Comparison of ENCODE assay signal across 33 cellular contexts in the genomic region with DNA sequence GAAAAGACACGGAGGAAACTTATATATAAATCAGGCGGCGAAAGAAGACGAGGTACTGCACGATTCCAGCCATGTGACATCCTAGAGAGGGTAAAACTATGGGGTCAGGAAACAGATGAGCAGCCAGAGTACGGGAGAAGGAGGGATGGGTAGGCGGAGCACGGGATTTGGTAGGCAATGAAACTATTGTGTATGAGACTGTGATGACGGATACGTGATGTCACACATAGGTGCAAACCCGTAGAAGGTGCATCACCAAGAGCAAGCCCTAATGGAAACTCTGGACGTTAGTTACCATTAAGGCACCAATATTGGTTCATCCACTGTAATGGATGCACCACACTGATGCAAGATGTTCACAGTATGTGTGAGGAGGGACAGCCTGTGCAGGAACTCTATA.
A peak's percentile ranks its signal among the peaks of the same experiment; 100 is the strongest.
DNase-seq lines count a peak whose midpoint lies in the region; ATAC-seq, FAIRE-seq and TF ChIP-seq lines count a peak whose summit lies in the region.
"Had no signal": no experiment of that assay in that cellular context is flagged by ENCODE, and none has a peak within 500 bp of the region (broad histone marks: within the 10 kb centered on the region; RNA-seq: fewer than 3 reads in every experiment).

No MANE protein-coding gene starts in this region.

- H2AFZ ChIP-seq in HepG2 (ENCODE audit: low read length), result no peak overlapping the region

- H3K4me3 ChIP-seq in HepG2 (replicated peaks in 1 of 3; ENCODE audit: insufficient read depth in 1 of 3, low read depth in 2 of 3, low read length in 3 of 3) (no peak overlapping the region), right lobe of liver (no peak overlapping the region), Panc1 (ENCODE audit: low read depth in 2 of 2, low read length in 2 of 2) (no peak overlapping the region), esophagus muscularis mucosa (no peak overlapping the region), heart left ventricle (no peak overlapping the region)
- H3K4me3 ChIP-seq: A549; BLaER1; BLaER1 treated with 17β-estradiol and CSF1 and Interleukin-3, amounts not matched to agents 10 nM and 100 nM had no signal

- DNase-seq in HepG2 (ENCODE audit: low spot score), result no peak
- DNase-seq in right lobe of liver, result no peak
- no peak for DNase-seq in Panc1 (ENCODE audit: low read depth, low spot score)
- peak; percentile 42 for DNase-seq in esophagus muscularis mucosa (ENCODE audit: extremely low spot score)
- no peak for DNase-seq in heart left ventricle
- no peak for DNase-seq in anterior cingulate cortex (lab: John Stamatoyannopoulos, UW)
- DNase-seq: 8988T; ACHN; AML-193; BE2C; C1 segment of cervical spinal cord; Caco-2; Calu3; CD4-positive, alpha-beta memory T cell; CD4-positive, alpha-beta T cell; CD4-positive, CD25-positive, alpha-beta regulatory T cell; CD8-positive, alpha-beta memory T cell; CD8-positive, alpha-beta T cell; COR-L47; DMS 273 treated with DMSO at 0.1 percent for 48 hours; DMS153; DMS53; DMS79; DMS79 treated with DMSO at 0.1 percent for 48 hours; DND-41; EL had no signal

- no peak for TF ChIP-seq RAD21 in HepG2 (CRISPR knock-in tag; IDR thresholded peaks at IDR 0.05)

- no peak for FAIRE-seq in HepG2 (lab: Jason Lieb, UNC)
- FAIRE-seq: A204.1, A549, D721Med had no signal

- H3K9me3 ChIP-seq in HepG2 (ENCODE audit: low read length) (no peaks in the 10 kb centered on the region), right lobe of liver (no peaks in the 10 kb centered on the region), Panc1 (ENCODE audit: control insufficient read depth, insufficient read depth, low read depth, low read length) (no peaks in the 10 kb centered on the region), esophagus muscularis mucosa (no peaks in the 10 kb centered on the region), heart left ventricle (peaks cover 0 to 6% (median 0%) of the 10 kb centered on the region in 12 donors)
- H3K9me3 ChIP-seq: A549; BE2C; BLaER1; BLaER1 treated with 17β-estradiol and CSF1 and Interleukin-3, amounts not matched to agents 10 nM and 100 nM; Caco-2 had no signal

- in situ Hi-C loops in HepG2 (cut with HindIII; ENCODE audit: extremely low pct_ligation_motif_present, low pct_unique_long_range_greater_than_20kb), result no loop called here
- in situ Hi-C loops in Panc1 (cut with HindIII; ENCODE audit: low pct_unique_long_range_greater_than_20kb, low sequenced_read_pairs), result no loop called here

- H3K27me3 ChIP-seq in HepG2 (ENCODE audit: control insufficient read depth in 1 of 2, insufficient read depth in 2 of 2, low read length in 2 of 2) (peaks cover 1 to 31% of the 10 kb centered on the region in 2 experiments; a peak in 4 of 5 replicates), right lobe of liver (no peaks in the 10 kb centered on the region), Panc1 (ENCODE audit: control insufficient read depth, insufficient read depth, low read length) (peaks cover 15% of the 10 kb centered on the region; the same call in 1 of the 2 replicates), esophagus muscularis mucosa (peaks cover 0 to 9% (median 0%) of the 10 kb centered on the region in 4 donors), heart left ventricle (peaks cover 0 to 18% (median 0%) of the 10 kb centered on the region in 9 donors)
- H3K27me3 ChIP-seq: BE2C had no signal

- no peak for TF ChIP-seq CTCF in HepG2 (CRISPR knock-in tag; IDR thresholded peaks at IDR 0.05)
- TF ChIP-seq CTCF in right lobe of liver (IDR thresholded peaks at IDR 0.05), result no peak
- no peak for TF ChIP-seq CTCF in Panc1 (IDR thresholded peaks at IDR 0.05)
- TF ChIP-seq CTCF in esophagus muscularis mucosa (IDR thresholded peaks at IDR 0.05), result no peak
- no peak for TF ChIP-seq CTCF in heart left ventricle (IDR thresholded peaks at IDR 0.05)

- H3K27ac ChIP-seq in HepG2 (ENCODE audit: extremely low read length, insufficient read depth, low read length), result no peak overlapping the region
- no peak overlapping the region for H3K27ac ChIP-seq in right lobe of liver
- no peak overlapping the region for H3K27ac ChIP-seq in Panc1 (ENCODE audit: low read length)
- no peak overlapping the region for H3K27ac ChIP-seq in esophagus muscularis mucosa (replicated peaks in 1 of 4)
- no peak overlapping the region for H3K27ac ChIP-seq in heart left ventricle
- H3K27ac ChIP-seq: 22Rv1, A549, BLaER1, C4-2B had no signal

- TF ChIP-seq EP300 in HepG2 (IDR thresholded peaks at IDR 0.05; ENCODE audit: low read depth in 2 of 2, low read length in 2 of 2), result no peak
- TF ChIP-seq EP300 in HepG2 (CRISPR knock-in tag; IDR thresholded peaks at IDR 0.05; ENCODE audit: borderline replicate concordance), result no peak
- TF ChIP-seq EP300 in esophagus muscularis mucosa (IDR thresholded peaks at IDR 0.05), result no peak

- intact Hi-C loops in HepG2 (cut with micrococcal nuclease; ENCODE audit: unreplicated experiment), result no loop called here
- intact Hi-C loops in right lobe of liver (cut with DNase I), result no loop called here
- intact Hi-C loops in Panc1 (cut with micrococcal nuclease; ENCODE audit: unreplicated experiment), result no loop called here
- intact Hi-C loops in esophagus muscularis mucosa (cut with DNase I), result no loop called here
- intact Hi-C loops in heart left ventricle (cut with DNase I), result no loop called here

- no TSS peak for BruUV-seq in HepG2 (replicated peaks; lab: Mats Ljungman, UMichigan)
- no TSS peak for BruUV-seq in Panc1 (replicated peaks; lab: Mats Ljungman, UMichigan)

- H3K79me2 ChIP-seq in HepG2 (ENCODE audit: insufficient read depth, low read length), result no peaks in the 10 kb centered on the region

- CTCF ChIA-PET in HepG2 (lab: Yijun Ruan, JAX; ENCODE audit: low intra/inter-chr PET ratio, low total read pairs) (no interaction called here), Panc1 (lab: Charles Lee) (no interaction called here)

- TF ChIP-seq POLR2A in HepG2 (IDR thresholded peaks at IDR 0.05; ENCODE audit: insufficient read depth in 1 of 2, low read depth in 2 of 2, low read length in 2 of 2) (no peak), right lobe of liver (IDR thresholded peaks at IDR 0.05) (no peak), esophagus muscularis mucosa (IDR thresholded peaks at IDR 0.05; ENCODE audit: low read depth) (no peak), heart left ventricle (IDR thresholded peaks at IDR 0.05) (no peak)

- POLR2A ChIA-PET in HepG2 (lab: Yijun Ruan, JAX), result no interaction called here
- POLR2A ChIA-PET in Panc1 (lab: Charles Lee), result no interaction called here

- H3K4me2 ChIP-seq in HepG2 (ENCODE audit: low read depth, low read length), result no peak overlapping the region
- H3K4me2 ChIP-seq: A549 had no signal

- H4K20me1 ChIP-seq in HepG2 (ENCODE audit: insufficient read depth, low read length), result no peaks in the 10 kb centered on the region
- H4K20me1 ChIP-seq: BLaER1; BLaER1 treated with 17β-estradiol and CSF1 and Interleukin-3, amounts not matched to agents 10 nM and 100 nM had no signal

- ATAC-seq in HepG2 (no peak), right lobe of liver (no peak), Panc1 (0 out of 2 replicates have a peak, but pooled peaks have one; percentile 30), heart left ventricle (no peak)
- ATAC-seq: A549; CD8-positive, alpha-beta T cell had no signal

- H3K36me3 ChIP-seq in HepG2 (replicated peaks in 1 of 2; ENCODE audit: control insufficient read depth in 1 of 2, insufficient read depth in 2 of 2, low read length in 2 of 2) (no peaks in the 10 kb centered on the region), right lobe of liver (no peaks in the 10 kb centered on the region), Panc1 (ENCODE audit: control insufficient read depth, insufficient read depth, low read length) (no peaks in the 10 kb centered on the region), esophagus muscularis mucosa (no peaks in the 10 kb centered on the region), heart left ventricle (no peaks in the 10 kb centered on the region)
- H3K36me3 ChIP-seq: BE2C; BLaER1; BLaER1 treated with 17β-estradiol and CSF1 and Interleukin-3, amounts not matched to agents 10 nM and 100 nM had no signal

- H3K4me1 ChIP-seq in HepG2 (ENCODE audit: insufficient read depth, low read length) (no peaks in the 10 kb centered on the region), right lobe of liver (no peaks in the 10 kb centered on the region), Panc1 (ENCODE audit: control insufficient read depth, insufficient read depth, low read length) (no peaks in the 10 kb centered on the region), esophagus muscularis mucosa (no peaks in the 10 kb centered on the region), heart left ventricle (no peaks in the 10 kb centered on the region)
- H3K4me1 ChIP-seq: A549, BE2C, Caco-2 had no signal

- no peak overlapping the region for H3K9ac ChIP-seq in HepG2 (ENCODE audit: insufficient read depth, low read depth, low read length)
- H3K9ac ChIP-seq: BLaER1 had no signal

- WGBS in HepG2 (ENCODE audit: low lambda C conversion rate), result 19% methylated on average over 12 of the region's 12 CpGs
- 76% methylated on average over 9 of the region's 12 CpGs for WGBS in right lobe of liver (ENCODE audit: insufficient coverage, low coverage, low lambda C conversion rate, missing lambda C conversion rate)
- WGBS in esophagus muscularis mucosa, result 86% methylated on average over 12 of the region's 12 CpGs
- WGBS in heart left ventricle, 4 donors, result 91 to 95% (median 93%) methylated on average over 12 of the region's 12 CpGs

TF ChIP-seq in HepG2, 621 proteins besides CTCF, POLR2A, EP300 and RAD21:
- peak; percentile 70 for TF ChIP-seq CREB1 (IDR thresholded peaks at IDR 0.05)
- TF ChIP-seq CREB1 (CRISPR knock-in tag; IDR thresholded peaks at IDR 0.05), result no peak
- no peak for TF ChIP-seq AGO1 (IDR thresholded peaks at IDR 0.05; ENCODE audit: low read depth, low read length, poor library complexity, severe bottlenecking)
- TF ChIP-seq NCOA1 (CRISPR knock-in tag; IDR thresholded peaks at IDR 0.05), result no peak
TF ChIP-seq in HepG2: peak in this region for 1.
